In genomic region chr16:143456-143855, GRCh38 we compare ENCODE assay signal across 25 cellular contexts. TPM values are rescaled to one million over a fixed set of nuclear protein-coding genes. Genes with fewer than 3 reads are reported as not detected.
DNase-seq lines count a peak whose midpoint lies in the region; ATAC-seq and TF ChIP-seq lines count a peak whose summit lies in the region.
"Had no signal": no experiment of that assay in that cellular context is flagged by ENCODE, and none has a peak within 500 bp of the region (broad histone marks: within the 10 kb centered on the region; RNA-seq: fewer than 3 reads in every experiment).

No MANE protein-coding gene starts in this region.

- H3K36me3 ChIP-seq in smooth muscle cell (ENCODE audit: low read depth): no peaks in the 10 kb centered on the region
- H3K36me3 ChIP-seq: gastrocnemius medialis, thoracic aorta had no signal

- H3K9ac ChIP-seq in smooth muscle cell (ENCODE audit: low read depth): no peak overlapping the region

- H3K4me2 ChIP-seq in smooth muscle cell: peak overlapping the region; percentile 48

- TF ChIP-seq CTCF in fibroblast of pulmonary artery (IDR thresholded peaks at IDR 0.05; ENCODE audit: low read length, missing control alignments) (no peak), smooth muscle cell (IDR thresholded peaks at IDR 0.05; ENCODE audit: borderline replicate concordance, insufficient read depth, poor library complexity, severe bottlenecking) (no peak)
- TF ChIP-seq CTCF in activated CD8-positive, alpha-beta T cell treated with anti-CD3 and anti-CD28 coated beads for 36 hours (IDR thresholded peaks at IDR 0.05): no peak

- H2AFZ ChIP-seq in smooth muscle cell (ENCODE audit: low read depth): no peak overlapping the region

- peak overlapping the region; percentile 19 for H3K27ac ChIP-seq in smooth muscle cell (ENCODE audit: low read depth)
- H3K27ac ChIP-seq: gastrocnemius medialis, skin epidermis, thoracic aorta had no signal

- peaks cover 6% of the 10 kb centered on the region for H3F3A ChIP-seq in smooth muscle cell (ENCODE audit: low read depth)

- no peaks in the 10 kb centered on the region for H3K4me1 ChIP-seq in smooth muscle cell (ENCODE audit: low read depth)
- H3K4me1 ChIP-seq: gastrocnemius medialis had no signal

- no peak overlapping the region for H3K27ac Mint-ChIP-seq in activated CD8-positive, alpha-beta T cell treated with anti-CD3 and anti-CD28 coated beads for 36 hours
- H3K27ac Mint-ChIP-seq: activated CD8-positive, alpha-beta memory T cell treated with anti-CD3 and anti-CD28 coated beads, Interleukin-2, amount 10 ng/mL, durations not matched to agents 7 days and 5 days; CD4-positive, alpha-beta memory T cell; stimulated activated memory B cell treated with anti-CD40 and anti-IgM and Interleukin-4, amounts not matched to agents 10 μg/mL and 1 μg/mL and 100 μg/mL, for 72 hours had no signal

- WGBS in smooth muscle cell (ENCODE audit: low lambda C conversion rate): 34% methylated on average over 6 of the region's 6 CpGs

- H3K79me2 ChIP-seq in smooth muscle cell (ENCODE audit: low read depth): no peaks in the 10 kb centered on the region

- peaks cover 3% of the 10 kb centered on the region for H3K36me3 Mint-ChIP-seq in activated CD8-positive, alpha-beta T cell treated with anti-CD3 and anti-CD28 coated beads for 36 hours (ENCODE audit: low read depth)
- H3K36me3 Mint-ChIP-seq: activated CD8-positive, alpha-beta memory T cell treated with anti-CD3 and anti-CD28 coated beads, Interleukin-2, amount 10 ng/mL, durations not matched to agents 7 days and 5 days; stimulated activated memory B cell treated with anti-CD40 and anti-IgM and Interleukin-4, amounts not matched to agents 10 μg/mL and 1 μg/mL and 100 μg/mL, for 72 hours had no signal

- ATAC-seq in activated CD8-positive, alpha-beta T cell treated with anti-CD3 and anti-CD28 coated beads for 36 hours: no peak
- no peak for ATAC-seq in GM18861 (IDR thresholded peaks at IDR 0.05; ENCODE audit: unreplicated experiment)
- ATAC-seq: activated CD8-positive, alpha-beta memory T cell treated with anti-CD3 and anti-CD28 coated beads, Interleukin-2, amount 10 ng/mL, durations not matched to agents 7 days and 5 days; gastrocnemius medialis; HCT116; stimulated activated memory B cell treated with anti-CD40 and anti-IgM and Interleukin-4, amounts not matched to agents 10 μg/mL and 1 μg/mL and 100 μg/mL, for 72 hours had no signal

- H3K27me3 Mint-ChIP-seq in activated CD8-positive, alpha-beta T cell treated with anti-CD3 and anti-CD28 coated beads for 36 hours: peaks cover 3% of the 10 kb centered on the region

- POLR2A ChIA-PET in activated CD8-positive, alpha-beta T cell treated with anti-CD3 and anti-CD28 coated beads for 36 hours (lab: Charles Lee): interaction anchor here (0.6 to 1.4 kb wide), 2 partner anchors 16 to 19 kb away, joined by 3 to 4 read pairs; no protein-coding TSS in a partner anchor

- H3K27me3 ChIP-seq in smooth muscle cell (ENCODE audit: low read depth): no peaks in the 10 kb centered on the region

- intact Hi-C loops in activated CD8-positive, alpha-beta T cell treated with anti-CD3 and anti-CD28 coated beads for 36 hours (cut with micrococcal nuclease): no loop called here

- no peak overlapping the region for H3K4me3 ChIP-seq in fibroblast of pulmonary artery (replicated peaks; ENCODE audit: low read depth, low read length)
- no peak overlapping the region for H3K4me3 ChIP-seq in smooth muscle cell
- H3K4me3 ChIP-seq: gastrocnemius medialis, lung, skin epidermis, thoracic aorta had no signal

- CTCF ChIA-PET in activated CD8-positive, alpha-beta T cell treated with anti-CD3 and anti-CD28 coated beads for 36 hours (lab: Charles Lee): interaction anchor here (2.0 kb wide), 1 partner anchor 78 kb away, joined by 4 read pairs; no protein-coding TSS in a partner anchor

- DNase-seq in LHCN-M2 (ENCODE audit: low read depth) (peak; percentile 20), fibroblast of pulmonary artery (ENCODE audit: low read depth) (peak; percentile 7), smooth muscle cell (lab: John Stamatoyannopoulos, UW; ENCODE audit: unreplicated experiment) (no peak)
- no peak for DNase-seq in activated CD8-positive, alpha-beta T cell treated with anti-CD3 and anti-CD28 coated beads for 36 hours
- DNase-seq: activated CD4-positive, alpha-beta T cell treated with anti-CD3 and anti-CD28 coated beads for 48 hours; activated CD8-positive, alpha-beta memory T cell treated with anti-CD3 and anti-CD28 coated beads, Interleukin-2, amount 10 ng/mL, durations not matched to agents 7 days and 5 days; activated naive CD4-positive, alpha-beta T cell treated with anti-CD3 and anti-CD28 coated beads, Interleukin-2, amount 50 U/mL, for 16 hours; aorta; CD4-positive, alpha-beta memory T cell; gastrocnemius medialis; GF-D8; NCI-H1436 treated with DMSO at 0.1 percent for 48 hours; NCI-H69; nucleus accumbens had no signal

- no peaks in the 10 kb centered on the region for H3K9me3 ChIP-seq in smooth muscle cell (replicated peaks; ENCODE audit: low read depth)
- H3K9me3 ChIP-seq: gastrocnemius medialis, thoracic aorta had no signal

- no peaks in the 10 kb centered on the region for H3K9me3 Mint-ChIP-seq in activated CD8-positive, alpha-beta T cell treated with anti-CD3 and anti-CD28 coated beads for 36 hours
- H3K9me3 Mint-ChIP-seq: stimulated activated memory B cell treated with anti-CD40 and anti-IgM and Interleukin-4, amounts not matched to agents 10 μg/mL and 1 μg/mL and 100 μg/mL, for 72 hours had no signal

- H4K20me1 ChIP-seq in smooth muscle cell (ENCODE audit: low read depth): no peaks in the 10 kb centered on the region

- H3K4me3 Mint-ChIP-seq in activated CD8-positive, alpha-beta T cell treated with anti-CD3 and anti-CD28 coated beads for 36 hours: no peak overlapping the region
- H3K4me3 Mint-ChIP-seq: activated CD8-positive, alpha-beta memory T cell treated with anti-CD3 and anti-CD28 coated beads, Interleukin-2, amount 10 ng/mL, durations not matched to agents 7 days and 5 days; CD4-positive, alpha-beta memory T cell; stimulated activated memory B cell treated with anti-CD40 and anti-IgM and Interleukin-4, amounts not matched to agents 10 μg/mL and 1 μg/mL and 100 μg/mL, for 72 hours had no signal

- H3K4me1 Mint-ChIP-seq in activated CD8-positive, alpha-beta T cell treated with anti-CD3 and anti-CD28 coated beads for 36 hours (ENCODE audit: low read depth): no peaks in the 10 kb centered on the region
- H3K4me1 Mint-ChIP-seq: stimulated activated memory B cell treated with anti-CD40 and anti-IgM and Interleukin-4, amounts not matched to agents 10 μg/mL and 1 μg/mL and 100 μg/mL, for 72 hours had no signal

RNA-seq across cellular contexts. Expression of gene NPRL3, which starts 5.0 kb away (rescaled TPM):
- total RNA-seq in LHCN-M2 (2014; rRNA removed) (11.5 and 21.8 TPM in 2 replicates), smooth muscle cell (4.6 and 15.5 TPM in 2 replicates)
- polyA plus RNA-seq in LHCN-M2 (2012): 32.9 TPM
- 26.1 and 28.3 TPM in 2 replicates for polyA plus RNA-seq in smooth muscle cell
- 10 to 100 TPM; 40.7 to 40.9 TPM for total RNA-seq in activated CD8-positive, alpha-beta T cell treated with anti-CD3 and anti-CD28 coated beads for 36 hours

RNA-seq across cellular contexts. Expression of gene HBZ, which starts 9.0 kb away (rescaled TPM):
- not detected in 2 replicates for total RNA-seq in LHCN-M2 (2014; rRNA removed)
- polyA plus RNA-seq in LHCN-M2 (2012): not detected
- not detected in 2 replicates for total RNA-seq in smooth muscle cell
- not detected in 2 replicates for polyA plus RNA-seq in smooth muscle cell
- not detected for total RNA-seq in activated CD8-positive, alpha-beta T cell treated with anti-CD3 and anti-CD28 coated beads for 36 hours
- total RNA-seq: activated CD8-positive, alpha-beta memory T cell treated with anti-CD3 and anti-CD28 coated beads, Interleukin-2, amount 10 ng/mL, durations not matched to agents 7 days and 5 days; aorta; CD4-positive, alpha-beta memory T cell; cerebellum; epithelial cell of proximal tubule; gastrocnemius medialis; kidney epithelial cell; pulmonary artery endothelial cell; T-helper 2 cell treated with Interferon-gamma antibody and Interleukin-4, amounts not matched to agents 100 ng/mL and 5 ng/mL, for 36 hours; thoracic aorta had no signal
- polyA plus RNA-seq: aorta; CD4-positive, alpha-beta memory T cell had no signal

RNA-seq across cellular contexts. Expression of gene HBM, which starts 22.3 kb away (rescaled TPM):
- total RNA-seq in LHCN-M2 (2014; rRNA removed) (not detected in 2 replicates), smooth muscle cell (not detected in 2 replicates)
- polyA plus RNA-seq in LHCN-M2 (2012): not detected
- polyA plus RNA-seq in smooth muscle cell: 0.40 TPM in 1 of 2 replicates, not detected in the other
- total RNA-seq in activated CD8-positive, alpha-beta T cell treated with anti-CD3 and anti-CD28 coated beads for 36 hours: not detected
- total RNA-seq: activated CD8-positive, alpha-beta memory T cell treated with anti-CD3 and anti-CD28 coated beads, Interleukin-2, amount 10 ng/mL, durations not matched to agents 7 days and 5 days; CD4-positive, alpha-beta memory T cell; epithelial cell of proximal tubule; gastrocnemius medialis; kidney epithelial cell; pulmonary artery endothelial cell; T-helper 2 cell treated with Interferon-gamma antibody and Interleukin-4, amounts not matched to agents 100 ng/mL and 5 ng/mL, for 36 hours; thoracic aorta had no signal
- polyA plus RNA-seq: aorta; CD4-positive, alpha-beta memory T cell had no signal

RNA-seq across cellular contexts. Expression of gene HBA2, which starts 29.2 kb away (rescaled TPM):
- 0.77 TPM in 1 of 2 replicates, not detected in the other for total RNA-seq in LHCN-M2 (2014; rRNA removed)
- polyA plus RNA-seq in LHCN-M2 (2012): not detected
- not detected in 2 replicates for total RNA-seq in smooth muscle cell
- not detected in 2 replicates for polyA plus RNA-seq in smooth muscle cell
- not detected for total RNA-seq in activated CD8-positive, alpha-beta T cell treated with anti-CD3 and anti-CD28 coated beads for 36 hours
- total RNA-seq: activated CD8-positive, alpha-beta memory T cell treated with anti-CD3 and anti-CD28 coated beads, Interleukin-2, amount 10 ng/mL, durations not matched to agents 7 days and 5 days; epithelial cell of proximal tubule; kidney epithelial cell; pulmonary artery endothelial cell; T-helper 2 cell treated with Interferon-gamma antibody and Interleukin-4, amounts not matched to agents 100 ng/mL and 5 ng/mL, for 36 hours had no signal

RNA-seq across cellular contexts. Expression of gene HBA1, which starts 33.0 kb away (rescaled TPM):
- total RNA-seq in LHCN-M2 (2014; rRNA removed) (not detected in 2 replicates), smooth muscle cell (not detected in 2 replicates)
- 1.4 TPM for polyA plus RNA-seq in LHCN-M2 (2012)
- polyA plus RNA-seq in smooth muscle cell: not detected in 2 replicates
- not detected for total RNA-seq in activated CD8-positive, alpha-beta T cell treated with anti-CD3 and anti-CD28 coated beads for 36 hours
- total RNA-seq: activated CD8-positive, alpha-beta memory T cell treated with anti-CD3 and anti-CD28 coated beads, Interleukin-2, amount 10 ng/mL, durations not matched to agents 7 days and 5 days; epithelial cell of proximal tubule; kidney epithelial cell; pulmonary artery endothelial cell; T-helper 2 cell treated with Interferon-gamma antibody and Interleukin-4, amounts not matched to agents 100 ng/mL and 5 ng/mL, for 36 hours had no signal
- polyA plus RNA-seq: CD4-positive, alpha-beta memory T cell had no signal

Comparison
In these comparisons a context has a peak if more than half of its experiments do, and no peak if none do; other contexts are left out.
1. DNase-seq: peak in LHCN-M2 (single experiment) and fibroblast of pulmonary artery (single experiment); none in smooth muscle cell (single experiment) and activated CD8-positive, alpha-beta T cell treated with anti-CD3 and anti-CD28 coated beads for 36 hours (single experiment).